In the genomic region with DNA sequence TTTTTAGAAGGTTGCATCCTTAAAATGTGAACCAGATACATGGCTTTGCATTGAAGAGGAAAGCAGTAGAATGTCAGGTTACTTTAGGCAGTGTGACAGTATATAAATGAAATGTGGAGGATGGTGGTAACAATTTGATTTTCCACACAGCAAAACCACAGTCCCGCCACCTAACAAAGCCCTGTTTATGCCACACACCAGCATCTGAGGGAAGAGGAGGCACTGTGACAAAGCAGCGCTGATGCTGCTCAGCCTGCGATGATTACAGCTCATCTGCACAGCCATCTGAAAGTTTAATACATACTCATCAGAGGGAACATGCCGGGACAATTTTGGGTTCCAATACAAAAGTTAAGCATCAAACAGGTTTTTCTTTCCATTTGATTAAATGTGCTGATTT, we compare ENCODE assay signal across 31 cellular contexts. TPM values are rescaled to one million over a fixed set of nuclear protein-coding genes. Genes with fewer than 3 reads are reported as not detected.
A peak's percentile ranks its signal among the peaks of the same experiment; 100 is the strongest.
DNase-seq lines count a peak whose midpoint lies in the region; FAIRE-seq and TF ChIP-seq lines count a peak whose summit lies in the region.
"Had no signal": no experiment of that assay in that cellular context is flagged by ENCODE, and none has a peak within 500 bp of the region (broad histone marks: within the 10 kb centered on the region; RNA-seq: fewer than 3 reads in every experiment).

No MANE protein-coding gene starts in this region.

- no peak overlapping the region for H2BK15ac ChIP-seq in H1 (ENCODE audit: low read length)

- in situ Hi-C loops in KBM-7 (cut with MboI; ENCODE audit: low pct_unique_long_range_greater_than_20kb, low sequenced_read_pairs), result no loop called here

- H2BK120ac ChIP-seq in H1 (replicated peaks; ENCODE audit: low read depth, low read length), result no peak overlapping the region

- no peak overlapping the region for H3K14ac ChIP-seq in H1 (ENCODE audit: insufficient read length)

- POLR2A ChIA-PET in H1 (lab: Charles Lee; ENCODE audit: partially characterized antibody), result interaction anchor here (1.0 kb wide), 1 partner anchor 130 kb away, joined by 3 read pairs; a partner anchor contains a TSS

- no peak overlapping the region for H3K56ac ChIP-seq in H1 (replicated peaks; ENCODE audit: insufficient read length, low read depth, low read length)

- no peak for TF ChIP-seq CTCF in H1 (IDR thresholded peaks at IDR 0.05; ENCODE audit: control extremely low read depth in 1 of 3, insufficient read depth in 1 of 3, low read depth in 1 of 3, low read length in 3 of 3)

- no peak overlapping the region for H3K4ac ChIP-seq in H1 (replicated peaks; ENCODE audit: insufficient read length, low read depth, low read length)

- H3K4me3 ChIP-seq in SJSA1, result no peak overlapping the region
- H3K4me3 ChIP-seq in H1 (ENCODE audit: extremely low read depth in 1 of 4, insufficient read depth in 2 of 4, low read depth in 3 of 4, low read length in 4 of 4), result no peak overlapping the region
- H3K4me3 ChIP-seq: neural progenitor cell, right atrium auricular region, stomach, tibial nerve had no signal

- no peak overlapping the region for H2BK12ac ChIP-seq in H1 (ENCODE audit: low read depth, low read length)

- peaks cover 0 to 20% of the 10 kb centered on the region in 2 experiments; a peak in 2 of 4 replicates for H3K79me2 ChIP-seq in H1 (ENCODE audit: control insufficient read depth in 1 of 2, insufficient read depth in 2 of 2, low read length in 2 of 2)

- H3K23me2 ChIP-seq in H1 (ENCODE audit: low read depth, low read length), result no peaks in the 10 kb centered on the region

- H4K91ac ChIP-seq in H1 (replicated peaks; ENCODE audit: insufficient read length, low read length), result no peak overlapping the region

- no peak for TF ChIP-seq EP300 in H1 (IDR thresholded peaks at IDR 0.05; ENCODE audit: borderline replicate concordance in 1 of 2, low read depth in 2 of 2, low read length in 2 of 2)

- H4K20me1 ChIP-seq in H1 (replicated peaks in 1 of 2; ENCODE audit: control insufficient read depth in 1 of 2, insufficient read depth in 2 of 2, low read length in 2 of 2), result peaks cover 0 to 4% of the 10 kb centered on the region in 2 experiments

- H3K4me2 ChIP-seq in H1 (ENCODE audit: insufficient read depth in 1 of 2, low read depth in 2 of 2, low read length in 2 of 2), result no peak overlapping the region
- H3K4me2 ChIP-seq: neural progenitor cell, SK-N-SH had no signal

- no peak overlapping the region for H3K9ac ChIP-seq in H1 (replicated peaks in 1 of 4; ENCODE audit: extremely low read depth in 1 of 4, low read depth in 3 of 4, low read length in 3 of 4)
- H3K9ac ChIP-seq: neural progenitor cell, parathyroid adenoma, SK-N-SH had no signal

- no peaks in the 10 kb centered on the region for H3K27me3 ChIP-seq in SJSA1 (replicated peaks)
- H3K27me3 ChIP-seq in H1 (replicated peaks in 1 of 4; ENCODE audit: control insufficient read depth in 3 of 4, extremely low read depth in 1 of 4, insufficient read depth in 3 of 4, low read length in 3 of 4), result no peaks in the 10 kb centered on the region
- H3K27me3 ChIP-seq: neural progenitor cell, right atrium auricular region, stomach, tibial nerve had no signal

- no peak overlapping the region for H2AK5ac ChIP-seq in H1 (ENCODE audit: low read depth, low read length)

- CTCF ChIA-PET in H1 (lab: Charles Lee; ENCODE audit: partially characterized antibody), result interaction anchor here (1.5 kb wide), 1 partner anchor 12 kb away, joined by 4 read pairs; no protein-coding TSS in a partner anchor

- H3K18ac ChIP-seq in H1 (ENCODE audit: extremely low read depth, low read length), result no peak overlapping the region

- H3K36me3 ChIP-seq in SJSA1, result peaks cover 83% of the 10 kb centered on the region
- peaks cover 2 to 45% (median 18%) of the 10 kb centered on the region in 4 experiments for H3K36me3 ChIP-seq in H1 (ENCODE audit: control insufficient read depth in 2 of 4, insufficient read depth in 4 of 4, low read length in 3 of 4)

- peak; percentile 67 for FAIRE-seq in GM12891 (lab: Jason Lieb, UNC)
- FAIRE-seq in H1 (lab: Jason Lieb, UNC), result no peak
- no peak for FAIRE-seq in urothelium cell line (lab: Jason Lieb, UNC)
- FAIRE-seq: colon had no signal

- H4K5ac ChIP-seq in H1 (ENCODE audit: insufficient read length, low read depth, low read length), result no peak overlapping the region

- no peak overlapping the region for H2BK20ac ChIP-seq in H1 (ENCODE audit: low read length)

- TF ChIP-seq POLR2A in GM12891 (IDR thresholded peaks at IDR 0.05; ENCODE audit: low read depth, low read length) (no peak), H1 (IDR thresholded peaks at IDR 0.05; ENCODE audit: control extremely low read depth in 1 of 2, low read depth in 2 of 2, low read length in 2 of 2) (no peak)

- H2AFZ ChIP-seq in H1 (ENCODE audit: low read length), result no peak overlapping the region
- H2AFZ ChIP-seq: neural progenitor cell, parathyroid adenoma had no signal

- H3K4me1 ChIP-seq in SJSA1 (replicated peaks), result peaks cover 31% of the 10 kb centered on the region
- H3K4me1 ChIP-seq in H1 (replicated peaks in 1 of 4; ENCODE audit: control insufficient read depth in 3 of 4, insufficient read depth in 4 of 4, low read length in 3 of 4), result no peaks in the 10 kb centered on the region
- H3K4me1 ChIP-seq: neural progenitor cell, parathyroid adenoma had no signal

- H3K79me1 ChIP-seq in H1 (ENCODE audit: low read depth, low read length), result no peaks in the 10 kb centered on the region

- WGBS in H1 (ENCODE audit: extremely low coverage in 1 of 2, insufficient coverage in 1 of 2, insufficient read length in 1 of 2, insufficient replicate concordance in 2 of 2, low coverage in 1 of 2, low lambda C conversion rate in 2 of 2, missing lambda C conversion rate in 1 of 2), 2 experiments, result 93% methylated on average over 4 of the region's 4 CpGs; no CpG with 5 or more reads in 1 of the 2 experiments

- no peak overlapping the region for H2BK5ac ChIP-seq in H1 (ENCODE audit: low read depth, low read length)

- H4K8ac ChIP-seq in H1 (ENCODE audit: extremely low read depth, insufficient read depth, low read length), result no peak overlapping the region

- H3K23ac ChIP-seq in H1 (ENCODE audit: insufficient read length), result no peak overlapping the region

- H3K27ac ChIP-seq in SJSA1 (no peak overlapping the region), H1 (ENCODE audit: low read depth, low read length) (no peak overlapping the region)
- H3K27ac ChIP-seq: C4-2B, neural progenitor cell, parathyroid adenoma, right atrium auricular region, stomach, tibial nerve had no signal

- no peak for TF ChIP-seq RAD21 in H1 (IDR thresholded peaks at IDR 0.05 in 1 of 2, conservative IDR thresholded peaks at IDR 0.05 in 1 of 2; ENCODE audit: low read depth in 2 of 2, low read length in 2 of 2)

- H3K9me3 ChIP-seq in SJSA1 (replicated peaks) (no peaks in the 10 kb centered on the region), H1 (ENCODE audit: insufficient read depth in 2 of 2, low read depth in 1 of 2, low read length in 1 of 2) (no peaks in the 10 kb centered on the region)
- H3K9me3 ChIP-seq: right atrium auricular region, SK-N-SH, stomach, tibial nerve had no signal

- DNase-seq in GM12891 (ENCODE audit: insufficient read length, low spot score) (no peak), SJSA1 (ENCODE audit: low read depth in 1 of 2, low spot score in 2 of 2) (peak; percentile 49 to 52), H1 (ENCODE audit: low read depth in 1 of 2, low spot score in 2 of 2) (no peak), putamen (ENCODE audit: low spot score) (peak; percentile 57), urothelium cell line (ENCODE audit: low spot score) (no peak), KBM-7 (no peak), AML-193 (lab: John Stamatoyannopoulos, UW) (no peak)
- DNase-seq: activated CD4-positive, alpha-beta memory T cell treated with anti-CD3 and anti-CD28 coated beads, Interleukin-2, amount 10 ng/mL, durations not matched to agents 7 days and 5 days; activated CD4-positive, CD25-positive, alpha-beta regulatory T cell treated with anti-CD3 and anti-CD28 coated beads, Interleukin-2, amount 50 U/mL, for 72 hours; aorta; DMS79 treated with DMSO at 0.1 percent for 48 hours; effector CD8-positive, alpha-beta T cell; GF-D8; NCI-H1048; NCI-H1694; NCI-H2171; SK-N-SH; stimulated activated CD4-positive, alpha-beta T cell treated with anti-CD3 and anti-CD28 coated beads, Interleukin-1b, Interleukin-23, amount 100 ng/mL, for 48 hours; stimulated activated CD8-positive, alpha-beta memory T cell treated with anti-CD3 and anti-CD28 coated beads, Interleukin-4, amount 100 ng/mL, for 48 hours; stomach; T-helper 17 cell had no signal

TF ChIP-seq in GM12891, 5 proteins besides CTCF, POLR2A, EP300 and RAD21 (continues in another document):
- TF ChIP-seq PAX5 (IDR thresholded peaks at IDR 0.05; ENCODE audit: insufficient read depth, low read length, severe bottlenecking), result no peak
- TF ChIP-seq SPI1 (IDR thresholded peaks at IDR 0.05; ENCODE audit: low read depth, low read length), result no peak

TF ChIP-seq in H1, 55 proteins besides CTCF, POLR2A, EP300 and RAD21:
- TF ChIP-seq POLR2AphosphoS5 (IDR thresholded peaks at IDR 0.05; ENCODE audit: low read depth, low read length) (peak; percentile 42; the same call in 1 of the 2 replicates), RXRA (IDR thresholded peaks at IDR 0.05; ENCODE audit: insufficient read depth, low read depth, low read length) (no peak)

RNA-seq across cellular contexts. Expression of a gene that starts 8.9 kb away (rescaled TPM):
- 61.0 TPM for polyA plus RNA-seq in GM12891 (2012; ENCODE audit: low read depth, missing spikeins)
- total RNA-seq in SJSA1 (2014; rRNA removed; shearing (Covaris generic)), result 135 and 150 TPM in 2 replicates
- 108 and 113 TPM in 2 replicates for total RNA-seq in H1 (2021; fragmentation: NEBNext Ultra II Directional; extraction: Animal tissue kit (Norgen Biotek cat#: 25700))
- polyA plus RNA-seq in H1 (2011; rRNA removed), result 59.5 and 78.4 TPM in 2 replicates
- 107 TPM for polyA plus RNA-seq in H1 (2011; cell fraction: cytosol; rRNA removed)
- 17.3 TPM for polyA plus RNA-seq in H1 (2011; cell fraction: nucleus; rRNA removed)
- 85.1 to 135 TPM (median 91.4 TPM) in 4 replicates for polyA plus RNA-seq in H1 (2012, experiment 1 of 2)
- polyA plus RNA-seq in H1 (2012, experiment 2 of 2), result 90.6 TPM
- 105 TPM for polyA plus RNA-seq in H1 (2013, experiment 1 of 2)
- 107 TPM for polyA plus RNA-seq in H1 (2013, experiment 2 of 2)
- polyA minus RNA-seq in H1 (2011; rRNA and poly(A)+ RNA removed), result 25.4 and 26.4 TPM in 2 replicates
- polyA minus RNA-seq in H1 (2011; cell fraction: cytosol; rRNA and poly(A)+ RNA removed), result 31.1 TPM
- polyA minus RNA-seq in H1 (2011; cell fraction: nucleus; rRNA and poly(A)+ RNA removed), result 15.2 TPM

RNA-seq across cellular contexts. Expression of a gene that starts 16.2 kb away (rescaled TPM):
- polyA plus RNA-seq in GM12891 (2012; ENCODE audit: low read depth, missing spikeins), result not detected
- total RNA-seq in SJSA1 (2014; rRNA removed; shearing (Covaris generic)), result not detected in 2 replicates
- not detected in 2 replicates for total RNA-seq in H1 (2021; fragmentation: NEBNext Ultra II Directional; extraction: Animal tissue kit (Norgen Biotek cat#: 25700))
- polyA plus RNA-seq in H1 (2011; rRNA removed), result not detected in 2 replicates
- polyA plus RNA-seq in H1 (2011; cell fraction: cytosol; rRNA removed), result not detected
- not detected for polyA plus RNA-seq in H1 (2011; cell fraction: nucleus; rRNA removed)
- polyA plus RNA-seq in H1 (2012, experiment 1 of 2), result not detected in 4 replicates
- polyA plus RNA-seq in H1 (2012, experiment 2 of 2), result not detected
- not detected for polyA plus RNA-seq in H1 (2013, experiment 1 of 2)
- 0.02 TPM for polyA plus RNA-seq in H1 (2013, experiment 2 of 2)
- not detected in 2 replicates for polyA minus RNA-seq in H1 (2011; rRNA and poly(A)+ RNA removed)
- not detected for polyA minus RNA-seq in H1 (2011; cell fraction: cytosol; rRNA and poly(A)+ RNA removed)
- not detected for polyA minus RNA-seq in H1 (2011; cell fraction: nucleus; rRNA and poly(A)+ RNA removed)
- total RNA-seq: activated CD4-positive, alpha-beta memory T cell treated with anti-CD3 and anti-CD28 coated beads, Interleukin-2, amount 10 ng/mL, durations not matched to agents 7 days and 5 days; activated T-helper 2 cell treated with anti-CD3 and anti-CD28 coated beads, Interferon-gamma antibody, Interleukin-2, Interleukin-4, amounts not matched to agents 10 μg/mL and 5 μg/mL and 100 μg/mL, durations not matched to agents 14 hours and 24 hours and 36 hours; left lobe of liver; NCI-H460; OCI-LY7 had no signal
- polyA plus RNA-seq: aorta, SK-N-SH had no signal

Comparison
In these comparisons a context has a peak if more than half of its experiments do, and no peak if none do; other contexts are left out.
1. DNase-seq: peak in SJSA1 (2 of 2) and putamen (single experiment); none in GM12891 (single experiment), H1 (0 of 2), urothelium cell line (single experiment), KBM-7 (single experiment) and AML-193 (0 of 2).